Comparison of ENCODE assay signal across 16 cellular contexts in genomic region chr7:55484241-55484640, GRCh38.
A peak's percentile ranks its signal among the peaks of the same experiment; 100 is the strongest.
DNase-seq lines count a peak whose midpoint lies in the region; ATAC-seq and TF ChIP-seq lines count a peak whose summit lies in the region.
"Had no signal": no experiment of that assay in that cellular context is flagged by ENCODE, and none has a peak within 500 bp of the region (broad histone marks: within the 10 kb centered on the region; RNA-seq: fewer than 3 reads in every experiment).

No MANE protein-coding gene starts in this region.

- peaks cover 0 to 5% of the 10 kb centered on the region in 2 donors for H3K36me3 ChIP-seq in vagina

- peak overlapping the region; percentile 82 for H3K27ac Mint-ChIP-seq in activated CD4-positive, alpha-beta T cell treated with anti-CD3 and anti-CD28 coated beads, Interleukin-2, amount 10 ng/mL, durations not matched to agents 7 days and 5 days
- H3K27ac Mint-ChIP-seq in CD4-positive, alpha-beta T cell, result peak overlapping the region; percentile 70
- H3K27ac Mint-ChIP-seq in activated T-helper 1 cell treated with anti-CD3 and anti-CD28 coated beads, Interleukin-12 subunit alpha, Interleukin-12 subunit beta, Interleukin-2, Interleukin-4 antibody, amounts not matched to agents 30 ng/mL and 10 ng/mL and 1 ng/mL, durations not matched to agents 14 hours and 24 hours and 36 hours, result peak overlapping the region; percentile 71
- H3K27ac Mint-ChIP-seq in naive B cell, result peak overlapping the region in 4 of 6 donors; percentile 0 to 86 (median 62)

- no peak for TF ChIP-seq CTCF in CD4-positive, alpha-beta T cell (IDR thresholded peaks at IDR 0.05)
- TF ChIP-seq CTCF in vagina (IDR thresholded peaks at IDR 0.05), result no peak

- H3K36me3 Mint-ChIP-seq in activated CD4-positive, alpha-beta T cell treated with anti-CD3 and anti-CD28 coated beads, Interleukin-2, amount 10 ng/mL, durations not matched to agents 7 days and 5 days (ENCODE audit: low read depth), result peaks cover 63% of the 10 kb centered on the region
- peaks cover 65% of the 10 kb centered on the region for H3K36me3 Mint-ChIP-seq in CD4-positive, alpha-beta T cell (ENCODE audit: low read depth)
- H3K36me3 Mint-ChIP-seq in activated T-helper 1 cell treated with anti-CD3 and anti-CD28 coated beads, Interleukin-12 subunit alpha, Interleukin-12 subunit beta, Interleukin-2, Interleukin-4 antibody, amounts not matched to agents 30 ng/mL and 10 ng/mL and 1 ng/mL, durations not matched to agents 14 hours and 24 hours and 36 hours (ENCODE audit: low read depth), result peaks cover 57% of the 10 kb centered on the region
- peaks cover 13 to 39% of the 10 kb centered on the region in 2 donors for H3K36me3 Mint-ChIP-seq in naive B cell

- CTCF ChIA-PET in activated CD4-positive, alpha-beta T cell treated with anti-CD3 and anti-CD28 coated beads, Interleukin-2, amount 10 ng/mL, durations not matched to agents 7 days and 5 days (lab: Charles Lee), result no interaction called here
- CTCF ChIA-PET in CD4-positive, alpha-beta T cell (lab: Charles Lee), result no interaction called here

- H3K4me3 ChIP-seq in vagina, result no peak overlapping the region

- peak overlapping the region; percentile 36 for H3K27ac ChIP-seq in CD4-positive, alpha-beta T cell (ENCODE audit: low read depth, low read length)
- H3K27ac ChIP-seq in vagina, result no peak overlapping the region
- H3K27ac ChIP-seq: parathyroid adenoma had no signal

- no peak for TF ChIP-seq POLR2A in vagina (IDR thresholded peaks at IDR 0.05)

- H3K4me1 ChIP-seq in vagina, result no peaks in the 10 kb centered on the region
- H3K4me1 ChIP-seq: parathyroid adenoma had no signal

- no peak for DNase-seq in activated CD4-positive, alpha-beta T cell treated with anti-CD3 and anti-CD28 coated beads, Interleukin-2, amount 10 ng/mL, durations not matched to agents 7 days and 5 days
- no peak for DNase-seq in activated CD4-positive, alpha-beta T cell treated with anti-CD3 and anti-CD28 coated beads for 1 hour
- no peak for DNase-seq in CD4-positive, alpha-beta T cell
- no peak for DNase-seq in activated T-helper 1 cell treated with anti-CD3 and anti-CD28 coated beads, Interleukin-12 subunit alpha, Interleukin-12 subunit beta, Interleukin-2, Interleukin-4 antibody, amounts not matched to agents 30 ng/mL and 10 ng/mL and 1 ng/mL, durations not matched to agents 14 hours and 24 hours and 36 hours (ENCODE audit: low spot score)
- DNase-seq in naive B cell (no peak), KG1 (lab: John Stamatoyannopoulos, UW) (no peak), vagina (ENCODE audit: extremely low spot score in 2 of 2) (no peak), T1000 (lab: John Stamatoyannopoulos, UW) (no peak)
- DNase-seq: amniotic stem cell; cerebellar nuclear complex; hypothalamus; left cardiac atrium; NCI-H187; stimulated activated naive CD4-positive, alpha-beta T cell treated with Interleukin-2 at 50 U/mL for 16 hours had no signal

- H3K4me1 Mint-ChIP-seq in activated CD4-positive, alpha-beta T cell treated with anti-CD3 and anti-CD28 coated beads, Interleukin-2, amount 10 ng/mL, durations not matched to agents 7 days and 5 days, result peaks cover 75% of the 10 kb centered on the region
- H3K4me1 Mint-ChIP-seq in CD4-positive, alpha-beta T cell (ENCODE audit: low read depth), result peaks cover 84% of the 10 kb centered on the region
- peaks cover 66% of the 10 kb centered on the region for H3K4me1 Mint-ChIP-seq in activated T-helper 1 cell treated with anti-CD3 and anti-CD28 coated beads, Interleukin-12 subunit alpha, Interleukin-12 subunit beta, Interleukin-2, Interleukin-4 antibody, amounts not matched to agents 30 ng/mL and 10 ng/mL and 1 ng/mL, durations not matched to agents 14 hours and 24 hours and 36 hours (ENCODE audit: low read depth)
- H3K4me1 Mint-ChIP-seq in naive B cell, result peaks cover 22 to 29% (median 26%) of the 10 kb centered on the region in 3 donors

- no peaks in the 10 kb centered on the region for H3K9me3 Mint-ChIP-seq in activated CD4-positive, alpha-beta T cell treated with anti-CD3 and anti-CD28 coated beads, Interleukin-2, amount 10 ng/mL, durations not matched to agents 7 days and 5 days
- H3K9me3 Mint-ChIP-seq in CD4-positive, alpha-beta T cell, result no peaks in the 10 kb centered on the region
- no peaks in the 10 kb centered on the region for H3K9me3 Mint-ChIP-seq in activated T-helper 1 cell treated with anti-CD3 and anti-CD28 coated beads, Interleukin-12 subunit alpha, Interleukin-12 subunit beta, Interleukin-2, Interleukin-4 antibody, amounts not matched to agents 30 ng/mL and 10 ng/mL and 1 ng/mL, durations not matched to agents 14 hours and 24 hours and 36 hours
- H3K9me3 Mint-ChIP-seq in naive B cell, result no peaks in the 10 kb centered on the region

- intact Hi-C loops in CD4-positive, alpha-beta T cell (cut with DNase I, micrococcal nuclease), result no loop called here
- intact Hi-C loops in activated T-helper 1 cell treated with anti-CD3 and anti-CD28 coated beads, Interleukin-12 subunit alpha, Interleukin-12 subunit beta, Interleukin-2, Interleukin-4 antibody, amounts not matched to agents 30 ng/mL and 10 ng/mL and 1 ng/mL, durations not matched to agents 14 hours and 24 hours and 36 hours (cut with micrococcal nuclease), result loop anchor here (5.0 kb wide), 1 partner anchor 52 kb away; no protein-coding TSS in a partner anchor
- intact Hi-C loops in vagina (cut with DNase I), result no loop called here

- no peaks in the 10 kb centered on the region for H3K9me3 ChIP-seq in CD4-positive, alpha-beta T cell (ENCODE audit: control insufficient read depth, low read length)
- no peaks in the 10 kb centered on the region for H3K9me3 ChIP-seq in vagina

- no peak overlapping the region for H3K4me3 Mint-ChIP-seq in activated CD4-positive, alpha-beta T cell treated with anti-CD3 and anti-CD28 coated beads, Interleukin-2, amount 10 ng/mL, durations not matched to agents 7 days and 5 days
- H3K4me3 Mint-ChIP-seq in CD4-positive, alpha-beta T cell, result no peak overlapping the region
- H3K4me3 Mint-ChIP-seq in activated T-helper 1 cell treated with anti-CD3 and anti-CD28 coated beads, Interleukin-12 subunit alpha, Interleukin-12 subunit beta, Interleukin-2, Interleukin-4 antibody, amounts not matched to agents 30 ng/mL and 10 ng/mL and 1 ng/mL, durations not matched to agents 14 hours and 24 hours and 36 hours, result peak overlapping the region; percentile 54
- no peak overlapping the region for H3K4me3 Mint-ChIP-seq in naive B cell

- no peaks in the 10 kb centered on the region for H3K27me3 Mint-ChIP-seq in activated CD4-positive, alpha-beta T cell treated with anti-CD3 and anti-CD28 coated beads, Interleukin-2, amount 10 ng/mL, durations not matched to agents 7 days and 5 days
- H3K27me3 Mint-ChIP-seq in CD4-positive, alpha-beta T cell, result no peaks in the 10 kb centered on the region
- no peaks in the 10 kb centered on the region for H3K27me3 Mint-ChIP-seq in activated T-helper 1 cell treated with anti-CD3 and anti-CD28 coated beads, Interleukin-12 subunit alpha, Interleukin-12 subunit beta, Interleukin-2, Interleukin-4 antibody, amounts not matched to agents 30 ng/mL and 10 ng/mL and 1 ng/mL, durations not matched to agents 14 hours and 24 hours and 36 hours (ENCODE audit: insufficient read depth)
- no peaks in the 10 kb centered on the region for H3K27me3 Mint-ChIP-seq in naive B cell

- POLR2A ChIA-PET in activated CD4-positive, alpha-beta T cell treated with anti-CD3 and anti-CD28 coated beads, Interleukin-2, amount 10 ng/mL, durations not matched to agents 7 days and 5 days (lab: Charles Lee), result no interaction called here
- POLR2A ChIA-PET in CD4-positive, alpha-beta T cell (lab: Charles Lee), result interaction anchor here (0.8 to 1.4 kb wide), 3 partner anchors 15 to 63 kb away, joined by 3 read pairs; no protein-coding TSS in a partner anchor

- ATAC-seq in CD4-positive, alpha-beta T cell (ENCODE audit: poor library complexity), result peak; percentile 63
- ATAC-seq in naive B cell (ENCODE audit: low read depth in 2 of 2), result no peak
- ATAC-seq: left cardiac atrium, Right ventricle myocardium inferior had no signal

- H3K27me3 ChIP-seq in CD4-positive, alpha-beta T cell (ENCODE audit: control insufficient read depth, insufficient read depth, low read length), result no peaks in the 10 kb centered on the region
- H3K27me3 ChIP-seq in vagina, result no peaks in the 10 kb centered on the region
